1 cellular context compared by ENCODE assay signal in the genomic region with DNA sequence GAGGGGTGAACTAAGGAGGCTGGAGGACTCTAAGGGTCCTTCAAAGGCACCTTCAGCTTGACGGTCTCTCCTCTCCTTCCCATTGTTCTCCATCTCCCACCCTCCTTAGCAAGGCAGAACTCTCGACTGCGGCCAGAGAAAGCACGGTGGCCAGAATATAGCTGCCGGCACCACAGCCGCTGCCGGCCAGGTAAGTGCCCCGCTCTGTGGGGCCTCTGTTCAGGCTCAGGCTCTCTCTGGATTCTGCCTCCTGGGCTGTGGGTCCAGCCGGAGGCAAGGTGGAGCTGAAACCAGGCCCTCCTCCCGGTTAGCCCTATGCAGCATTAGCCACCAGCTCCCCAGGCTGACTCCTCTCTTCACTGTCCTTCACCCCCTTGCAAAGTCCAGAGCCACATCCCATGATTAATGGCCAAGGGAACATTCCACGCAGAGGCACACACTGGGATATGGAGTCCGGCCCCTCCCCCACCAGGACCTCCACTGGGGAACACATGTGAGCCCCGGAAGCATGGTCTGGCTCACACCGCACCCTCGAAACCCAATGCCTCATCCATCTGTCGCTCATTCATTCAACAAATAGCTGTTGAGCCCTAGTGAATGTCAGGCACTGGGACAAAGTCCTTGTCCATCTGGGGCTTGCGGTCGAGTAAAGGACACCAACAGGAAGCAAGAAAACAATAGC.
TF ChIP-seq lines count a peak whose summit lies in the region.

No MANE protein-coding gene starts in this region.

TF ChIP-seq in HepG2, 621 proteins besides CTCF, POLR2A, EP300 and RAD21 (continued from another document and continues in another):
- TF ChIP-seq, protein P1, sequence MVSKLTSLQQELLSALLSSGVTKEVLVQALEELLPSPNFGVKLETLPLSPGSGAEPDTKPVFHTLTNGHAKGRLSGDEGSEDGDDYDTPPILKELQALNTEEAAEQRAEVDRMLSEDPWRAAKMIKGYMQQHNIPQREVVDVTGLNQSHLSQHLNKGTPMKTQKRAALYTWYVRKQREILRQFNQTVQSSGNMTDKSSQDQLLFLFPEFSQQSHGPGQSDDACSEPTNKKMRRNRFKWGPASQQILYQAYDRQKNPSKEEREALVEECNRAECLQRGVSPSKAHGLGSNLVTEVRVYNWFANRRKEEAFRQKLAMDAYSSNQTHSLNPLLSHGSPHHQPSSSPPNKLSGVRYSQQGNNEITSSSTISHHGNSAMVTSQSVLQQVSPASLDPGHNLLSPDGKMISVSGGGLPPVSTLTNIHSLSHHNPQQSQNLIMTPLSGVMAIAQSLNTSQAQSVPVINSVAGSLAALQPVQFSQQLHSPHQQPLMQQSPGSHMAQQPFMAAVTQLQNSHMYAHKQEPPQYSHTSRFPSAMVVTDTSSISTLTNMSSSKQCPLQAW (CRISPR knock-in tag; IDR thresholded peaks at IDR 0.05) = 0 out of 2 replicates have a peak, but pooled peaks have one; percentile 17
- TF ChIP-seq ZNF432 (CRISPR knock-in tag; IDR thresholded peaks at IDR 0.05; ENCODE audit: borderline replicate concordance) (no peak), TARDBP (CRISPR knock-in tag; IDR thresholded peaks at IDR 0.05) (no peak), ZMYM4 (CRISPR knock-in tag; IDR thresholded peaks at IDR 0.05) (no peak), NFE2L2 (IDR thresholded peaks at IDR 0.05; ENCODE audit: low read length) (no peak), RXRA (CRISPR knock-in tag; IDR thresholded peaks at IDR 0.05) (0 out of 2 replicates have a peak, but pooled peaks have one; percentile 29), KIAA2018 (CRISPR knock-in tag; IDR thresholded peaks at IDR 0.05; ENCODE audit: borderline replicate concordance) (no peak), ZNF552 (CRISPR knock-in tag; IDR thresholded peaks at IDR 0.05; ENCODE audit: borderline replicate concordance) (no peak), ISL2 (CRISPR knock-in tag; IDR thresholded peaks at IDR 0.05) (no peak), ZBTB7A (CRISPR knock-in tag; IDR thresholded peaks at IDR 0.05) (no peak), MAF1 (CRISPR knock-in tag; IDR thresholded peaks at IDR 0.05; ENCODE audit: borderline replicate concordance) (no peak), DR1 (CRISPR knock-in tag; IDR thresholded peaks at IDR 0.05) (no peak), ZNF614 (CRISPR knock-in tag; IDR thresholded peaks at IDR 0.05; ENCODE audit: borderline replicate concordance) (0 out of 2 replicates have a peak, but pooled peaks have one; percentile 13), SIX1 (CRISPR knock-in tag; IDR thresholded peaks at IDR 0.05; ENCODE audit: borderline replicate concordance) (no peak), ZNF891 (CRISPR knock-in tag; IDR thresholded peaks at IDR 0.05) (no peak), MZF1 (CRISPR knock-in tag; IDR thresholded peaks at IDR 0.05; ENCODE audit: borderline replicate concordance) (no peak), SOX5 (CRISPR knock-in tag; IDR thresholded peaks at IDR 0.05; ENCODE audit: borderline replicate concordance) (peak; percentile 74), ZNF281 (CRISPR knock-in tag; IDR thresholded peaks at IDR 0.05; ENCODE audit: borderline replicate concordance) (0 out of 2 replicates have a peak, but pooled peaks have one; percentile 41), CREM (IDR thresholded peaks at IDR 0.05) (no peak), CREM (CRISPR knock-in tag; IDR thresholded peaks at IDR 0.05) (no peak), SOX13 (IDR thresholded peaks at IDR 0.05) (no peak), SOX13 (CRISPR knock-in tag; conservative IDR thresholded peaks at IDR 0.05 in 1 of 2, IDR thresholded peaks at IDR 0.05 in 1 of 2) (peak in 1 of 2 experiments; percentile 64; a peak in 1 of 4 replicates), ADNP (CRISPR knock-in tag; IDR thresholded peaks at IDR 0.05) (no peak), ZNF652 (CRISPR knock-in tag; IDR thresholded peaks at IDR 0.05; ENCODE audit: borderline replicate concordance, low read depth) (no peak), MBNL3 (CRISPR knock-in tag; conservative IDR thresholded peaks at IDR 0.05) (no peak), LCORL (IDR thresholded peaks at IDR 0.05) (no peak), LCORL (CRISPR knock-in tag; IDR thresholded peaks at IDR 0.05) (no peak), ONECUT2 (CRISPR knock-in tag; IDR thresholded peaks at IDR 0.05) (no peak), DMAP1 (CRISPR knock-in tag; IDR thresholded peaks at IDR 0.05) (no peak), KDM1A (CRISPR knock-in tag; IDR thresholded peaks at IDR 0.05) (no peak), ATF2 (CRISPR knock-in tag; IDR thresholded peaks at IDR 0.05) (no peak), RARA (CRISPR knock-in tag; IDR thresholded peaks at IDR 0.05) (peak; percentile 52; the same call in 1 of the 2 replicates), AGO1 (IDR thresholded peaks at IDR 0.05; ENCODE audit: low read depth, low read length, poor library complexity, severe bottlenecking) (no peak), ZNF674 (CRISPR knock-in tag; IDR thresholded peaks at IDR 0.05; ENCODE audit: low read depth) (no peak), ETV5 (CRISPR knock-in tag; IDR thresholded peaks at IDR 0.05; ENCODE audit: borderline replicate concordance) (peak; percentile 50; the same call in 1 of the 2 replicates), PATZ1 (CRISPR knock-in tag; IDR thresholded peaks at IDR 0.05) (no peak)
- TF ChIP-seq, protein P2, sequence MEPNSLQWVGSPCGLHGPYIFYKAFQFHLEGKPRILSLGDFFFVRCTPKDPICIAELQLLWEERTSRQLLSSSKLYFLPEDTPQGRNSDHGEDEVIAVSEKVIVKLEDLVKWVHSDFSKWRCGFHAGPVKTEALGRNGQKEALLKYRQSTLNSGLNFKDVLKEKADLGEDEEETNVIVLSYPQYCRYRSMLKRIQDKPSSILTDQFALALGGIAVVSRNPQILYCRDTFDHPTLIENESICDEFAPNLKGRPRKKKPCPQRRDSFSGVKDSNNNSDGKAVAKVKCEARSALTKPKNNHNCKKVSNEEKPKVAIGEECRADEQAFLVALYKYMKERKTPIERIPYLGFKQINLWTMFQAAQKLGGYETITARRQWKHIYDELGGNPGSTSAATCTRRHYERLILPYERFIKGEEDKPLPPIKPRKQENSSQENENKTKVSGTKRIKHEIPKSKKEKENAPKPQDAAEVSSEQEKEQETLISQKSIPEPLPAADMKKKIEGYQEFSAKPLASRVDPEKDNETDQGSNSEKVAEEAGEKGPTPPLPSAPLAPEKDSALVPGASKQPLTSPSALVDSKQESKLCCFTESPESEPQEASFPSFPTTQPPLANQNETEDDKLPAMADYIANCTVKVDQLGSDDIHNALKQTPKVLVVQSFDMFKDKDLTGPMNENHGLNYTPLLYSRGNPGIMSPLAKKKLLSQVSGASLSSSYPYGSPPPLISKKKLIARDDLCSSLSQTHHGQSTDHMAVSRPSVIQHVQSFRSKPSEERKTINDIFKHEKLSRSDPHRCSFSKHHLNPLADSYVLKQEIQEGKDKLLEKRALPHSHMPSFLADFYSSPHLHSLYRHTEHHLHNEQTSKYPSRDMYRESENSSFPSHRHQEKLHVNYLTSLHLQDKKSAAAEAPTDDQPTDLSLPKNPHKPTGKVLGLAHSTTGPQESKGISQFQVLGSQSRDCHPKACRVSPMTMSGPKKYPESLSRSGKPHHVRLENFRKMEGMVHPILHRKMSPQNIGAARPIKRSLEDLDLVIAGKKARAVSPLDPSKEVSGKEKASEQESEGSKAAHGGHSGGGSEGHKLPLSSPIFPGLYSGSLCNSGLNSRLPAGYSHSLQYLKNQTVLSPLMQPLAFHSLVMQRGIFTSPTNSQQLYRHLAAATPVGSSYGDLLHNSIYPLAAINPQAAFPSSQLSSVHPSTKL (CRISPR knock-in tag; IDR thresholded peaks at IDR 0.05) = 0 out of 2 replicates have a peak, but pooled peaks have one; percentile 22
- TF ChIP-seq, protein P3, sequence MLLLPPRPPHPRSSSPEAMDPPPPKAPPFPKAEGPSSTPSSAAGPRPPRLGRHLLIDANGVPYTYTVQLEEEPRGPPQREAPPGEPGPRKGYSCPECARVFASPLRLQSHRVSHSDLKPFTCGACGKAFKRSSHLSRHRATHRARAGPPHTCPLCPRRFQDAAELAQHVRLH (CRISPR knock-in tag; IDR thresholded peaks at IDR 0.05; ENCODE audit: borderline replicate concordance, low read depth) = no peak
